ENCODE assay signal across 1 cellular context in genomic region chr1:3777647-3778589, GRCh38.
A peak's percentile ranks its signal among the peaks of the same experiment; 100 is the strongest.
TF ChIP-seq lines count a peak whose summit lies in the region.

No MANE protein-coding gene starts in this region.

TF ChIP-seq in HepG2, 621 proteins besides CTCF, POLR2A, EP300 and RAD21 (continued from another document and continues in another):
- TF ChIP-seq ZBTB49 (CRISPR knock-in tag; IDR thresholded peaks at IDR 0.05; ENCODE audit: borderline replicate concordance) = no peak
- no peak for TF ChIP-seq ZNF282 (IDR thresholded peaks at IDR 0.05; ENCODE audit: partially characterized antibody)
- no peak for TF ChIP-seq ZNF10 (CRISPR knock-in tag; IDR thresholded peaks at IDR 0.05; ENCODE audit: borderline replicate concordance, low read depth)
- TF ChIP-seq FOXC1 (CRISPR knock-in tag; IDR thresholded peaks at IDR 0.05; ENCODE audit: borderline replicate concordance) = no peak
- peak; percentile 99 for TF ChIP-seq AGO1 (IDR thresholded peaks at IDR 0.05; ENCODE audit: low read depth, low read length, poor library complexity, severe bottlenecking)
- no peak for TF ChIP-seq THAP9 (CRISPR knock-in tag; IDR thresholded peaks at IDR 0.05; ENCODE audit: borderline replicate concordance)
- TF ChIP-seq ZNF317 (CRISPR knock-in tag; IDR thresholded peaks at IDR 0.05) = no peak
- no peak for TF ChIP-seq ATF6 (CRISPR knock-in tag; conservative IDR thresholded peaks at IDR 0.05)
- no peak for TF ChIP-seq ZNF138 (CRISPR knock-in tag; IDR thresholded peaks at IDR 0.05; ENCODE audit: low read depth)
- peak; percentile 89 for TF ChIP-seq ZNF326 (CRISPR knock-in tag; IDR thresholded peaks at IDR 0.05; ENCODE audit: borderline replicate concordance)
- no peak for TF ChIP-seq RBM39 (IDR thresholded peaks at IDR 0.05; ENCODE audit: low read depth, low read length, poor library complexity, severe bottlenecking)
- no peak for TF ChIP-seq ZSCAN9 (CRISPR knock-in tag; IDR thresholded peaks at IDR 0.05; ENCODE audit: borderline replicate concordance)
- no peak for TF ChIP-seq RORA (CRISPR knock-in tag; IDR thresholded peaks at IDR 0.05)
- TF ChIP-seq ZFP62 (CRISPR knock-in tag; IDR thresholded peaks at IDR 0.05) = no peak
- no peak for TF ChIP-seq ZNF713 (CRISPR knock-in tag; IDR thresholded peaks at IDR 0.05)
- no peak for TF ChIP-seq HOXD1 (CRISPR knock-in tag; IDR thresholded peaks at IDR 0.05)
- no peak for TF ChIP-seq ZNF33B (CRISPR knock-in tag; IDR thresholded peaks at IDR 0.05)
- TF ChIP-seq TEF (CRISPR knock-in tag; IDR thresholded peaks at IDR 0.05) = no peak
- no peak for TF ChIP-seq RFX5 (IDR thresholded peaks at IDR 0.05; ENCODE audit: low read depth, low read length)
- no peak for TF ChIP-seq ZNF225 (CRISPR knock-in tag; IDR thresholded peaks at IDR 0.05)
- no peak for TF ChIP-seq ZNF784 (CRISPR knock-in tag; IDR thresholded peaks at IDR 0.05; ENCODE audit: borderline replicate concordance)
- TF ChIP-seq NR3C1 (CRISPR knock-in tag; IDR thresholded peaks at IDR 0.05) = no peak
- no peak for TF ChIP-seq ZNF260 (CRISPR knock-in tag; IDR thresholded peaks at IDR 0.05; ENCODE audit: borderline replicate concordance, low read depth)
- no peak for TF ChIP-seq ZNF251 (CRISPR knock-in tag; IDR thresholded peaks at IDR 0.05)
- TF ChIP-seq ZFY (CRISPR knock-in tag; IDR thresholded peaks at IDR 0.05) = no peak; the same call in 1 of the 2 replicates
- TF ChIP-seq PBX2 (CRISPR knock-in tag; IDR thresholded peaks at IDR 0.05) = no peak
- TF ChIP-seq ZBTB38 (CRISPR knock-in tag; IDR thresholded peaks at IDR 0.05) = no peak
- no peak for TF ChIP-seq EEA1 (CRISPR knock-in tag; IDR thresholded peaks at IDR 0.05; ENCODE audit: borderline replicate concordance)
- no peak for TF ChIP-seq NBN (conservative IDR thresholded peaks at IDR 0.05)
- no peak for TF ChIP-seq ZNF83 (CRISPR knock-in tag; IDR thresholded peaks at IDR 0.05; ENCODE audit: borderline replicate concordance)
- TF ChIP-seq ZHX1 (CRISPR knock-in tag; IDR thresholded peaks at IDR 0.05; ENCODE audit: low read depth) = no peak
- TF ChIP-seq ADNP (CRISPR knock-in tag; IDR thresholded peaks at IDR 0.05) = no peak
- TF ChIP-seq ZNF558 (CRISPR knock-in tag; IDR thresholded peaks at IDR 0.05; ENCODE audit: borderline replicate concordance) = 0 out of 2 replicates have a peak, but pooled peaks have one; percentile 11
- 0 out of 2 replicates have a peak, but pooled peaks have one; percentile 18 for TF ChIP-seq POGK (CRISPR knock-in tag; conservative IDR thresholded peaks at IDR 0.05)
- no peak for TF ChIP-seq ZFP36L2 (CRISPR knock-in tag; IDR thresholded peaks at IDR 0.05)
- no peak for TF ChIP-seq BRD4 (CRISPR knock-in tag; IDR thresholded peaks at IDR 0.05)
- TF ChIP-seq GMEB2 (CRISPR knock-in tag; IDR thresholded peaks at IDR 0.05; ENCODE audit: low read depth) = no peak
- TF ChIP-seq CERS6 (CRISPR knock-in tag; IDR thresholded peaks at IDR 0.05) = no peak
- no peak for TF ChIP-seq TCF7L2 (IDR thresholded peaks at IDR 0.05; ENCODE audit: low read depth, low read length)
- TF ChIP-seq LRRFIP1 (CRISPR knock-in tag; conservative IDR thresholded peaks at IDR 0.05) = no peak
